ENCODE assay signal across 13 cellular contexts in the genomic region with DNA sequence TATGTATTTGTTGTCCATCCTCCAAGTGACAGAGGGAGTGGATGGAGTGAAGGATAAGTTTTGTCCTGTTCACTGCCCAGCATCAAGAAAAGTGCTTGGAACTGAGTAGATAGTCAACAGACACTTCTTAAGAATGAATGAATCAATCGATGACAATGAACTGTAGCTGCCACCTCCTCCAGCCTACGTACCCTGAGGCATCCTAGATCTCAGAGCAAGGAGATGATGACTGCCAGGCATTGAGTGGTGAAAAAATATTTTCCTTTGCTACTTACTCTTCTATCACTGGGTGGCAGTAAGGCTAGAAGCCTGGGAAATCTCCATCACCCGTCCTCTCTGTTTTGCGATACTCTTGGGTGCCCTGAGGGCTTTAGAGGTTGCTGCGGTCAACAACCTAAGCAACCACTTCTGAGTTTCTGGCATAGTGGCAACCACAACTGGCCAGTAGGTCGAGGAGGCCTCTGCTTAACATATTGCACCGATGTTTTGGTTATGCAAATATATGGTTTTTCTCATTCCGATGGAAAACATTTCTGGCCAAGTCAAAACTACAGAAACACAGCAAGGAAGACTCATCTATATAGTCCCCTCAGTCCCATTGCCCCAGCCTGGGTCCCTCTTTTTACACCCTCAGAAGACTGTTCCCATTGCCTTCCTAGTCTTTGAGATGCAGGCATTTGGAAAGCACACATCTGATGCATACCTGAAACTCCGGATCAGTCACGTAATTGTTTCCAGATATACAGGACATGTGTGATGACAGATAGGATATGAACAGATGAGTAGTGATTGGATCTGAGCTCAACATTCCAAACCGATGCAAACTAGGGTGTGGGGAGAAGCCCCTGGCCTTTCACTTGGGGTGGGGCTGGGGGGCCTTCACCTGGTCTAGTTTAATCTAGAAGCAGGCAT.
A peak's percentile ranks its signal among the peaks of the same experiment; 100 is the strongest.
DNase-seq lines count a peak whose midpoint lies in the region; ATAC-seq, FAIRE-seq and TF ChIP-seq lines count a peak whose summit lies in the region.
"Had no signal": no experiment of that assay in that cellular context is flagged by ENCODE, and none has a peak within 500 bp of the region (broad histone marks: within the 10 kb centered on the region; RNA-seq: fewer than 3 reads in every experiment).

No MANE protein-coding gene starts in this region.

- H3K27ac Mint-ChIP-seq in stimulated activated naive CD8-positive, alpha-beta T cell treated with anti-CD3 and anti-CD28 coated beads, Interleukin-15, amount 100 ng/mL, for 72 hours = peak overlapping the region in 1 of 2 donors; percentile 21
- no peak overlapping the region for H3K27ac Mint-ChIP-seq in chondrocyte (ENCODE audit: unreplicated experiment)
- H3K27ac Mint-ChIP-seq in T-helper 2 cell treated with Interferon-gamma antibody and Interleukin-4, amounts not matched to agents 5 μg/mL and 100 μg/mL, for 36 hours = no peak overlapping the region

- peaks cover 56% of the 10 kb centered on the region for H3K4me1 Mint-ChIP-seq in stimulated activated naive CD8-positive, alpha-beta T cell treated with anti-CD3 and anti-CD28 coated beads, Interleukin-15, amount 100 ng/mL, for 72 hours
- H3K4me1 Mint-ChIP-seq in chondrocyte (ENCODE audit: low read depth) = peaks cover 18% of the 10 kb centered on the region
- H3K4me1 Mint-ChIP-seq in T-helper 2 cell treated with Interferon-gamma antibody and Interleukin-4, amounts not matched to agents 5 μg/mL and 100 μg/mL, for 36 hours (ENCODE audit: low read depth) = peaks cover 41% of the 10 kb centered on the region

- no peaks in the 10 kb centered on the region for H3K9me3 Mint-ChIP-seq in stimulated activated naive CD8-positive, alpha-beta T cell treated with anti-CD3 and anti-CD28 coated beads, Interleukin-15, amount 100 ng/mL, for 72 hours
- H3K9me3 Mint-ChIP-seq in chondrocyte (ENCODE audit: low read depth) = no peaks in the 10 kb centered on the region
- H3K9me3 Mint-ChIP-seq in T-helper 2 cell treated with Interferon-gamma antibody and Interleukin-4, amounts not matched to agents 5 μg/mL and 100 μg/mL, for 36 hours = no peaks in the 10 kb centered on the region
- H3K9me3 Mint-ChIP-seq: immature natural killer cell had no signal

- no peak for FAIRE-seq in RCC 7860 (lab: Jason Lieb, UNC)

- peak; percentile 71 for TF ChIP-seq CTCF in chondrocyte (IDR thresholded peaks at IDR 0.05)

- H3K4me3 Mint-ChIP-seq in stimulated activated naive CD8-positive, alpha-beta T cell treated with anti-CD3 and anti-CD28 coated beads, Interleukin-15, amount 100 ng/mL, for 72 hours = no peak overlapping the region
- H3K4me3 Mint-ChIP-seq in chondrocyte (ENCODE audit: unreplicated experiment) = no peak overlapping the region
- no peak overlapping the region for H3K4me3 Mint-ChIP-seq in T-helper 2 cell treated with Interferon-gamma antibody and Interleukin-4, amounts not matched to agents 5 μg/mL and 100 μg/mL, for 36 hours

- no peak for DNase-seq in stimulated activated naive CD8-positive, alpha-beta T cell treated with anti-CD3 and anti-CD28 coated beads, Interleukin-15, Interleukin-2, amounts not matched to agents 100 U/mL and 50 U/mL, for 24 hours
- no peak for DNase-seq in stimulated activated naive CD8-positive, alpha-beta T cell treated with anti-CD3 and anti-CD28 coated beads, Interleukin-15, amount 100 ng/mL, for 72 hours
- peak; percentile 99 for DNase-seq in M059J (ENCODE audit: low read depth)
- DNase-seq in chondrocyte (ENCODE audit: low spot score) = no peak
- no peak for DNase-seq in caudate nucleus (lab: John Stamatoyannopoulos, UW)
- no peak for DNase-seq in T-helper 2 cell treated with Interferon-gamma antibody and Interleukin-4, amounts not matched to agents 5 μg/mL and 100 μg/mL, for 36 hours (ENCODE audit: low spot score)
- no peak for DNase-seq in RCC 7860 (ENCODE audit: low spot score)
- no peak for DNase-seq in HuH-7.5 (ENCODE audit: low spot score)
- DNase-seq: adrenal gland, GOT3, immature natural killer cell, NCI-H1105 had no signal

- no peaks in the 10 kb centered on the region for H3K27me3 Mint-ChIP-seq in stimulated activated naive CD8-positive, alpha-beta T cell treated with anti-CD3 and anti-CD28 coated beads, Interleukin-15, amount 100 ng/mL, for 72 hours
- H3K27me3 Mint-ChIP-seq in chondrocyte (ENCODE audit: low read depth) = no peaks in the 10 kb centered on the region
- no peaks in the 10 kb centered on the region for H3K27me3 Mint-ChIP-seq in T-helper 2 cell treated with Interferon-gamma antibody and Interleukin-4, amounts not matched to agents 5 μg/mL and 100 μg/mL, for 36 hours (ENCODE audit: low read depth)

- H3K36me3 Mint-ChIP-seq in chondrocyte (ENCODE audit: low read depth) = peaks cover 3% of the 10 kb centered on the region
- peaks cover 25% of the 10 kb centered on the region for H3K36me3 Mint-ChIP-seq in T-helper 2 cell treated with Interferon-gamma antibody and Interleukin-4, amounts not matched to agents 5 μg/mL and 100 μg/mL, for 36 hours (ENCODE audit: low read depth)

- ATAC-seq in stimulated activated naive CD8-positive, alpha-beta T cell treated with anti-CD3 and anti-CD28 coated beads, Interleukin-15, Interleukin-2, amounts not matched to agents 100 U/mL and 50 U/mL, for 24 hours = peak; percentile 29
- no peak for ATAC-seq in stimulated activated naive CD8-positive, alpha-beta T cell treated with anti-CD3 and anti-CD28 coated beads, Interleukin-15, amount 100 ng/mL, for 72 hours
- ATAC-seq: Panc1 had no signal

- H3K27ac ChIP-seq in caudate nucleus (ENCODE audit: low read depth, low read length) = no peak overlapping the region
- H3K27ac ChIP-seq: adrenal gland had no signal
